ENCODE assay signal across 19 cellular contexts in the genomic region with DNA sequence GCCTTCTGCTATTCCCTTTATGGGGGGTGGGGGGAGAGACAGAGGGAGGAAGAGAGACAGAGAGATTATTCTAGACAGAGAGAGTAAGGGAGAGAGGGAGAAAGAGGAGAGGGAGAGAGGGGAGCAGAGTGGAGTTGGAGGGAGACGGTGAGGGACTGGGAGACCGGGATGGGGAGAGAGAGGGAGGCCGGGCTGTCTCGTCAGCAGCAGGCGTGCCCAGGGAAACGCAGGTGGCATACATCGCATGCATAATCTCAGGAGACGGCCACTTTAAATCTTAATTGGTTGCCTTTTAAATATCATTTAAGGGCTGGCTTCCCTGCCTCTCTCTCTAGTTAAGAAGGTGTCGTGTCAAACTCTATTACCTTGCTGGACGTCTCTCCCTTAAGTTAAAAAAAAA. TPM values are rescaled to one million over a fixed set of nuclear protein-coding genes. Genes with fewer than 3 reads are reported as not detected.
DNase-seq lines count a peak whose midpoint lies in the region; ATAC-seq and TF ChIP-seq lines count a peak whose summit lies in the region.
"Had no signal": no experiment of that assay in that cellular context is flagged by ENCODE, and none has a peak within 500 bp of the region (broad histone marks: within the 10 kb centered on the region; RNA-seq: fewer than 3 reads in every experiment).

No MANE protein-coding gene starts in this region.

- H3K9me3 ChIP-seq in Karpas-422 (ENCODE audit: low read length) (no peaks in the 10 kb centered on the region), aorta (ENCODE audit: control insufficient read depth, low read length) (no peaks in the 10 kb centered on the region)

- peaks cover 15% of the 10 kb centered on the region; the same call in 1 of the 2 replicates for H4K20me1 ChIP-seq in Karpas-422 (ENCODE audit: insufficient read depth, low read depth, low read length)

- no peaks in the 10 kb centered on the region for H3K79me2 ChIP-seq in Karpas-422 (ENCODE audit: low read length)

- no peaks in the 10 kb centered on the region for H3K9me2 ChIP-seq in Karpas-422 (replicated peaks; ENCODE audit: insufficient read depth, low read length)

- TF ChIP-seq CTCF in glutamatergic neuron (IDR thresholded peaks at IDR 0.05; ENCODE audit: partially characterized antibody, unreplicated experiment) = no peak

- H3K4me2 ChIP-seq in Karpas-422 (ENCODE audit: low read depth, low read length, poor library complexity, severe bottlenecking) = peak overlapping the region; percentile 90

- H3K4me1 ChIP-seq in Karpas-422 (ENCODE audit: low read length) (peaks cover 23% of the 10 kb centered on the region), aorta (ENCODE audit: control insufficient read depth in 1 of 2, insufficient read depth in 2 of 2, low read length in 2 of 2) (no peaks in the 10 kb centered on the region)

- peak overlapping the region; percentile 71 for H3K4me3 Mint-ChIP-seq in glutamatergic neuron (ENCODE audit: unreplicated experiment)
- H3K4me3 Mint-ChIP-seq: activated T-cell treated with anti-CD3 and anti-CD28 coated beads, Interleukin-2, amount 50 U/mL, for 4 hours; memory B cell had no signal

- peak overlapping the region; percentile 33; the same call in 1 of the 2 replicates for H3K9ac ChIP-seq in Karpas-422 (ENCODE audit: low read length)

- peaks cover 2% of the 10 kb centered on the region for H3K9me3 Mint-ChIP-seq in glutamatergic neuron (ENCODE audit: unreplicated experiment)
- H3K9me3 Mint-ChIP-seq: activated T-cell treated with anti-CD3 and anti-CD28 coated beads, Interleukin-2, amount 50 U/mL, for 4 hours had no signal

- 5 to 7% methylated on average over 10 of the region's 10 CpGs for WGBS in aorta, 2 donors

- peaks cover 18% of the 10 kb centered on the region for H3K27me3 Mint-ChIP-seq in glutamatergic neuron (ENCODE audit: unreplicated experiment)

- intact Hi-C loops in aorta (cut with DNase I) = no loop called here

- no peak overlapping the region for H3K27ac Mint-ChIP-seq in glutamatergic neuron (ENCODE audit: unreplicated experiment)

- no peaks in the 10 kb centered on the region for H3K27me3 ChIP-seq in Karpas-422 (ENCODE audit: low read length)
- no peaks in the 10 kb centered on the region for H3K27me3 ChIP-seq in aorta (ENCODE audit: control insufficient read depth in 1 of 2, insufficient read depth in 2 of 2, low read length in 1 of 2)

- no peak overlapping the region for H2AFZ ChIP-seq in Karpas-422 (ENCODE audit: low read length)

- peak overlapping the region; percentile 67 for H3K4me3 ChIP-seq in Karpas-422 (ENCODE audit: low read length)
- H3K4me3 ChIP-seq in aorta (ENCODE audit: low read length in 2 of 2) = no peak overlapping the region

- H3K36me3 ChIP-seq in Karpas-422 (ENCODE audit: insufficient read depth, low read length) (no peaks in the 10 kb centered on the region), aorta (ENCODE audit: control insufficient read depth in 1 of 2, insufficient read depth in 2 of 2, low read length in 1 of 2) (no peaks in the 10 kb centered on the region)

- no peaks in the 10 kb centered on the region for H3K36me3 Mint-ChIP-seq in glutamatergic neuron (ENCODE audit: unreplicated experiment)
- H3K36me3 Mint-ChIP-seq: memory B cell had no signal

- peaks cover 6% of the 10 kb centered on the region for H3K4me1 Mint-ChIP-seq in glutamatergic neuron (ENCODE audit: low read depth, unreplicated experiment)

- H3K27ac ChIP-seq in Karpas-422 (ENCODE audit: low read length) (peak overlapping the region; percentile 47; the same call in 1 of the 2 replicates), aorta (ENCODE audit: low read depth in 1 of 2, low read length in 2 of 2) (no peak overlapping the region)

- ATAC-seq in HG03045 (IDR thresholded peaks at IDR 0.05; ENCODE audit: unreplicated experiment) (no peak), HG03135 (IDR thresholded peaks at IDR 0.05; ENCODE audit: unreplicated experiment) (no peak), aorta (ENCODE audit: low FRiP score) (no peak), GM18520 (IDR thresholded peaks at IDR 0.05; ENCODE audit: unreplicated experiment) (no peak)
- ATAC-seq: activated T-cell treated with anti-CD3 and anti-CD28 coated beads, Interleukin-2, amount 50 U/mL, for 4 hours; left cardiac atrium had no signal

- peak; percentile 94 for DNase-seq in DMS79 treated with DMSO at 0.1 percent for 48 hours (lab: John Stamatoyannopoulos, UW)
- peak; percentile 55 for DNase-seq in Karpas-422
- peak; percentile 91 for DNase-seq in NCI-H2171 treated with DMSO at 0.1 percent for 48 hours (lab: John Stamatoyannopoulos, UW)
- DNase-seq in glutamatergic neuron = peak; percentile 74
- DNase-seq in aorta = no peak
- DNase-seq: activated CD4-positive, alpha-beta T cell treated with anti-CD3 and anti-CD28 coated beads for 1 hour; activated naive CD4-positive, alpha-beta T cell treated with Interleukin-2 at 50 U/mL for 16 hours; activated T-cell treated with anti-CD3 and anti-CD28 coated beads, Interleukin-2, amount 50 U/mL, for 4 hours; GF-D8; left cardiac atrium; SHP77; stimulated activated CD4-positive, alpha-beta T cell treated with anti-CD3 and anti-CD28 coated beads, Interleukin-2, amount 100 ng/mL, for 48 hours; stimulated activated naive CD4-positive, alpha-beta T cell treated with Interleukin-2 at 50 U/mL for 16 hours; SW 1271 had no signal

RNA-seq across cellular contexts. Expression of a gene that starts 8.4 kb away (rescaled TPM):
- total RNA-seq in Karpas-422 (2014; rRNA removed; shearing (Covaris generic); ENCODE audit: low replicate concordance) = not detected in 2 replicates
- total RNA-seq in glutamatergic neuron (ENCODE audit: unreplicated experiment) (0.20 TPM), aorta (not detected)
- polyA plus RNA-seq in aorta = not detected
- total RNA-seq: activated T-cell treated with anti-CD3 and anti-CD28 coated beads, Interleukin-2, amount 50 U/mL, for 4 hours; omental fat pad had no signal

Comparison
In these comparisons a context has a peak if more than half of its experiments do, and no peak if none do; other contexts are left out.
1. DNase-seq: peak in DMS79 treated with DMSO at 0.1 percent for 48 hours (single experiment), Karpas-422 (single experiment), NCI-H2171 treated with DMSO at 0.1 percent for 48 hours (single experiment) and glutamatergic neuron (single experiment); none in aorta (0 of 2).